In genomic region chr15:77870195-77871065, GRCh38 we compare ENCODE assay signal across 8 cellular contexts.
DNase-seq lines count a peak whose midpoint lies in the region; ATAC-seq and TF ChIP-seq lines count a peak whose summit lies in the region.

No MANE protein-coding gene starts in this region.

- H3K4me1 Mint-ChIP-seq in Calu3 (ENCODE audit: low read depth, unreplicated experiment): peaks cover 7% of the 10 kb centered on the region
- H3K4me1 Mint-ChIP-seq in activated T-cell treated with anti-CD3 and anti-CD28 coated beads, Interleukin-2, amount 50 U/mL, for 72 hours (ENCODE audit: low read depth): no peaks in the 10 kb centered on the region

- TF ChIP-seq POLR2A in ovary (IDR thresholded peaks at IDR 0.05): no peak

- no peak overlapping the region for H3K4me3 Mint-ChIP-seq in Calu3 (ENCODE audit: low read depth, unreplicated experiment)
- H3K4me3 Mint-ChIP-seq in activated T-cell treated with anti-CD3 and anti-CD28 coated beads, Interleukin-2, amount 50 U/mL, for 72 hours: no peak overlapping the region

- H3K4me1 ChIP-seq in ovary (ENCODE audit: insufficient read depth): no peaks in the 10 kb centered on the region

- DNase-seq in Calu3 (peak; percentile 90), HCEC 1CT (peak; percentile 49), NOMO-1 treated with DMSO at 0.1 percent for 48 hours (lab: John Stamatoyannopoulos, UW; ENCODE audit: unreplicated experiment) (peak; percentile 31), glomerular visceral epithelial cell (ENCODE audit: extremely low spot score) (peak; percentile 69), ovary (peak; percentile 24 to 65 (median 53))
- peak; percentile 40 to 47 for DNase-seq in activated T-cell treated with anti-CD3 and anti-CD28 coated beads, Interleukin-2, amount 50 U/mL, for 72 hours

- CTCF ChIA-PET in Calu3 (lab: Charles Lee): interaction anchor here (0.7 to 1.3 kb wide), 2 partner anchors 31 to 237 kb away, joined by 3 to 5 read pairs; no protein-coding TSS in a partner anchor

- no TSS peak for BruUV-seq in Calu3 (replicated peaks; lab: Mats Ljungman, UMichigan)

- 17 to 23% (median 17%) methylated on average over 21 of the region's 21 CpGs for WGBS in ovary, 3 donors

- H3K9me3 Mint-ChIP-seq in Calu3 (ENCODE audit: low read depth, unreplicated experiment): no peaks in the 10 kb centered on the region
- no peaks in the 10 kb centered on the region for H3K9me3 Mint-ChIP-seq in activated T-cell treated with anti-CD3 and anti-CD28 coated beads, Interleukin-2, amount 50 U/mL, for 72 hours

- no peaks in the 10 kb centered on the region for H3K27me3 ChIP-seq in ovary

- H3K4me3 ChIP-seq in ovary: no peak overlapping the region

- intact Hi-C loops in Calu3 (cut with micrococcal nuclease; ENCODE audit: unreplicated experiment) (no loop called here), ovary (cut with DNase I) (no loop called here)

- no peak for TF ChIP-seq EP300 in ovary (IDR thresholded peaks at IDR 0.05)

- peak; percentile 36 to 50 for ATAC-seq in activated T-cell treated with anti-CD3 and anti-CD28 coated beads, Interleukin-2, amount 50 U/mL, for 72 hours (replicated peaks in 1 of 2)
- ATAC-seq in HG03196 (IDR thresholded peaks at IDR 0.05; ENCODE audit: unreplicated experiment) (no peak), GM19035 (IDR thresholded peaks at IDR 0.05; ENCODE audit: unreplicated experiment) (no peak)

- TF ChIP-seq CTCF in Calu3 (IDR thresholded peaks at IDR 0.05; ENCODE audit: unreplicated experiment): peak; percentile 88
- TF ChIP-seq CTCF in ovary (IDR thresholded peaks at IDR 0.05): peak; percentile 30 to 63 (median 50)

- H3K36me3 ChIP-seq in ovary: no peaks in the 10 kb centered on the region

- peaks cover 3% of the 10 kb centered on the region for H3K36me3 Mint-ChIP-seq in Calu3 (ENCODE audit: insufficient read depth, unreplicated experiment)
- no peaks in the 10 kb centered on the region for H3K36me3 Mint-ChIP-seq in activated T-cell treated with anti-CD3 and anti-CD28 coated beads, Interleukin-2, amount 50 U/mL, for 72 hours (ENCODE audit: insufficient read depth in 2 of 2)

- no peaks in the 10 kb centered on the region for H3K9me3 ChIP-seq in ovary

- H3K27me3 Mint-ChIP-seq in Calu3 (ENCODE audit: unreplicated experiment): peaks cover 80% of the 10 kb centered on the region
- H3K27me3 Mint-ChIP-seq in activated T-cell treated with anti-CD3 and anti-CD28 coated beads, Interleukin-2, amount 50 U/mL, for 72 hours (ENCODE audit: low read depth): no peaks in the 10 kb centered on the region

- no peak overlapping the region for H3K27ac Mint-ChIP-seq in Calu3 (ENCODE audit: unreplicated experiment)
- no peak overlapping the region for H3K27ac Mint-ChIP-seq in activated T-cell treated with anti-CD3 and anti-CD28 coated beads, Interleukin-2, amount 50 U/mL, for 72 hours

- H3K27ac ChIP-seq in ovary: no peak overlapping the region

Comparison
In these comparisons a context has a peak if more than half of its experiments do, and no peak if none do; other contexts are left out.
1. DNase-seq: peak in every context shown above with its lines; median percentile 90 in Calu3; 69 in glomerular visceral epithelial cell; 53 in ovary; 49 in HCEC 1CT; 44 in activated T-cell treated with anti-CD3 and anti-CD28 coated beads, Interleukin-2, amount 50 U/mL, for 72 hours; 31 in NOMO-1 treated with DMSO at 0.1 percent for 48 hours.
2. ATAC-seq: peak in activated T-cell treated with anti-CD3 and anti-CD28 coated beads, Interleukin-2, amount 50 U/mL, for 72 hours (2 of 2); none in HG03196 (single experiment) and GM19035 (single experiment).